In genomic region chrY:2841471-2841893, GRCh38 we compare ENCODE assay signal across 1 cellular context.
TF ChIP-seq lines count a peak whose summit lies in the region.

Gene RPS4Y1, plus strand, starts transcription at chrY:2841602. Its CDS starts 23 bp downstream, at chrY:2841625.

TF ChIP-seq in HepG2, 621 proteins besides CTCF, POLR2A, EP300 and RAD21 (continued from another document):
- TF ChIP-seq FUBP1 (CRISPR knock-in tag; IDR thresholded peaks at IDR 0.05; ENCODE audit: borderline replicate concordance) (no peak), ONECUT2 (CRISPR knock-in tag; IDR thresholded peaks at IDR 0.05) (no peak), ZNF317 (CRISPR knock-in tag; IDR thresholded peaks at IDR 0.05) (no peak), ZNF318 (CRISPR knock-in tag; IDR thresholded peaks at IDR 0.05) (no peak), CBX5 (CRISPR knock-in tag; IDR thresholded peaks at IDR 0.05; ENCODE audit: borderline replicate concordance) (no peak), DMTF1 (CRISPR knock-in tag; IDR thresholded peaks at IDR 0.05) (no peak), GMEB1 (CRISPR knock-in tag; IDR thresholded peaks at IDR 0.05; ENCODE audit: borderline replicate concordance) (peak; percentile 37; the same call in 1 of the 2 replicates), MAFF (IDR thresholded peaks at IDR 0.05; ENCODE audit: low read depth, low read length) (no peak), HHEX (CRISPR knock-in tag; IDR thresholded peaks at IDR 0.05) (no peak), CENPBD1 (CRISPR knock-in tag; IDR thresholded peaks at IDR 0.05; ENCODE audit: borderline replicate concordance, low read depth) (no peak), TBL1XR1 (IDR thresholded peaks at IDR 0.05; ENCODE audit: borderline replicate concordance, low read length, partially characterized antibody) (peak; percentile 19), ZNF276 (CRISPR knock-in tag; IDR thresholded peaks at IDR 0.05; ENCODE audit: low read depth) (no peak), ZNF121 (CRISPR knock-in tag; IDR thresholded peaks at IDR 0.05) (no peak), TAF1 (CRISPR knock-in tag; IDR thresholded peaks at IDR 0.05) (no peak), CSRNP2 (CRISPR knock-in tag; conservative IDR thresholded peaks at IDR 0.05; ENCODE audit: low read depth) (no peak), HNRNPL (IDR thresholded peaks at IDR 0.05; ENCODE audit: low read depth, low read length) (no peak), GATAD1 (CRISPR knock-in tag; IDR thresholded peaks at IDR 0.05) (no peak), RBFOX2 (IDR thresholded peaks at IDR 0.05; ENCODE audit: low read depth, low read length) (peak; percentile 50; the same call in 1 of the 2 replicates), NFE2L1 (CRISPR knock-in tag; IDR thresholded peaks at IDR 0.05; ENCODE audit: borderline replicate concordance) (no peak), PAWR (CRISPR knock-in tag; IDR thresholded peaks at IDR 0.05; ENCODE audit: borderline replicate concordance) (no peak)
TF ChIP-seq in HepG2: peak in this region for 11.
